In the genomic region with DNA sequence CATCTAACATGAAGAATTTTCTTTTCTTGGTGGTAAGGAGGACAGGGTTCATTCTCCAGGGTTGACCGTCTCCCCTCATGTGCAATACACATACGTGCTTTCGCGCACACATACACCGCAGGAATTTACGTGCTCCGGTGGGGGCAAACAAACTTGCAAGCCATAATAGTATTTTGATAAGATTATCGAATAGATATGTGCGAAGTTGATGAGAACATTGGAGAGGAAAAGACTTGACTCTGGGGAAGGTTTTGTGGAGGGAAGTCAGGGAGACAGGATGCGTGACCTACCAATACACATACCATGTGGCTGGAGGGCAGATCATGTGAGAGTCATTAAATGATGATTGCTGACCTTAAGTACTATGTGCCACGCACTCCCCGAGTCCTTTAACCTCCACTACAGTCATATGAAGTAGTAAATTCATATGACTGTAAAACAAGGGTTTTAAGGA, we compare ENCODE assay signal across 8 cellular contexts. TPM values are rescaled to one million over a fixed set of nuclear protein-coding genes. Genes with fewer than 3 reads are reported as not detected.
DNase-seq lines count a peak whose midpoint lies in the region; ATAC-seq, FAIRE-seq and TF ChIP-seq lines count a peak whose summit lies in the region.

No MANE protein-coding gene starts in this region.

- 15% methylated on average over 10 of the region's 12 CpGs for WGBS in K562 (ENCODE audit: insufficient coverage, low coverage, missing lambda C conversion rate)
- WGBS in aorta, 2 donors: 21 to 25% methylated on average over 12 of the region's 12 CpGs

- peaks cover 5% of the 10 kb centered on the region for H3K36me3 Mint-ChIP-seq in activated CD4-positive, alpha-beta T cell treated with anti-CD3 and anti-CD28 coated beads for 36 hours (ENCODE audit: low read depth)

- H3K27ac ChIP-seq in K562 (ENCODE audit: extremely low read depth, low read depth, low read length): peak overlapping the region; percentile 69
- H3K27ac ChIP-seq in aorta (ENCODE audit: low read depth in 1 of 2, low read length in 2 of 2): no peak overlapping the region

- no peaks in the 10 kb centered on the region for H3K9me3 Mint-ChIP-seq in activated CD4-positive, alpha-beta T cell treated with anti-CD3 and anti-CD28 coated beads for 36 hours (ENCODE audit: low read depth)

- CTCF ChIA-PET in activated CD4-positive, alpha-beta T cell treated with anti-CD3 and anti-CD28 coated beads for 36 hours (lab: Charles Lee): interaction anchor here (0.9 to 1.0 kb wide), 2 partner anchors 113 to 220 kb away, joined by 3 read pairs; partner anchors contain the start of gene PIGH
- CTCF ChIA-PET in K562 (lab: Yijun Ruan, JAX; ENCODE audit: low intra/inter-chr PET ratio): no interaction called here

- FAIRE-seq in K562 (lab: Jason Lieb, UNC): no peak

- no peak for TF ChIP-seq POLR2A in K562 (conservative IDR thresholded peaks at IDR 0.05)

- H3K9me3 ChIP-seq in K562 (replicated peaks; ENCODE audit: control insufficient read depth, insufficient read depth, low read depth, low read length) (no peaks in the 10 kb centered on the region; the same call in 1 of the 2 replicates), aorta (ENCODE audit: control insufficient read depth, low read length) (no peaks in the 10 kb centered on the region)

- DNase-seq in activated CD4-positive, alpha-beta T cell treated with anti-CD3 and anti-CD28 coated beads for 36 hours: peak; percentile 53
- no peak for DNase-seq in activated CD4-positive, alpha-beta T cell treated with anti-CD3 and anti-CD28 coated beads for 4 hours
- peak; percentile 4 for DNase-seq in NCI-H510A (lab: John Stamatoyannopoulos, UW)
- peak; percentile 10 to 26 (median 17) for DNase-seq in K562 (ENCODE audit: extremely low read depth in 1 of 4, low spot score in 3 of 4)
- DNase-seq in lung microvascular endothelial cell (ENCODE audit: low read depth in 2 of 2): peak; percentile 30 to 36
- DNase-seq in aorta: no peak
- no peak for DNase-seq in RPMI8226

- TF ChIP-seq RAD21 in K562 (CRISPR knock-in tag; conservative IDR thresholded peaks at IDR 0.05 in 1 of 2, IDR thresholded peaks at IDR 0.05 in 1 of 2): no peak

- in situ Hi-C loops in K562 (cut with MboI): loop anchor here (25.0 kb wide), 1 partner anchor 1333 kb away; the partner anchor contains the start of gene CCDC196

- H3K27me3 Mint-ChIP-seq in activated CD4-positive, alpha-beta T cell treated with anti-CD3 and anti-CD28 coated beads for 36 hours: no peaks in the 10 kb centered on the region

- POLR2A ChIA-PET in activated CD4-positive, alpha-beta T cell treated with anti-CD3 and anti-CD28 coated beads for 36 hours (lab: Charles Lee): no interaction called here
- POLR2A ChIA-PET in K562 (lab: Yijun Ruan, JAX): interaction anchor here (0.7 kb wide), 1 partner anchor 161 kb away, joined by 3 read pairs; no protein-coding TSS in a partner anchor

- intact Hi-C loops in activated CD4-positive, alpha-beta T cell treated with anti-CD3 and anti-CD28 coated beads for 36 hours (cut with DNase I, micrococcal nuclease): no loop called here
- intact Hi-C loops in K562 (cut with micrococcal nuclease) (no loop called here), aorta (cut with DNase I) (no loop called here)

- peak overlapping the region; percentile 65 to 77; a peak in 3 of 4 replicates for H3K9ac ChIP-seq in K562 (ENCODE audit: insufficient read depth in 1 of 2, low read depth in 2 of 2, low read length in 2 of 2)

- no peak for TF ChIP-seq EP300 in K562 (IDR thresholded peaks at IDR 0.05; ENCODE audit: low read length)

- H3K4me3 ChIP-seq in K562 (peak overlapping the region; percentile 66), aorta (ENCODE audit: low read length in 2 of 2) (peak overlapping the region; percentile 79 to 80)

- H3K4me1 Mint-ChIP-seq in activated CD4-positive, alpha-beta T cell treated with anti-CD3 and anti-CD28 coated beads for 36 hours: peaks cover 31% of the 10 kb centered on the region

- H3K27me3 ChIP-seq in K562 (ENCODE audit: control insufficient read depth in 2 of 2, insufficient read depth in 2 of 2, low read length in 2 of 2) (no peaks in the 10 kb centered on the region), aorta (ENCODE audit: control insufficient read depth in 1 of 2, insufficient read depth in 2 of 2, low read length in 1 of 2) (no peaks in the 10 kb centered on the region)

- no peaks in the 10 kb centered on the region for H4K20me1 ChIP-seq in K562 (replicated peaks; ENCODE audit: control insufficient read depth, insufficient read depth, low read length)

- TF ChIP-seq CTCF in K562 (IDR thresholded peaks at IDR 0.05 in 2 of 3, conservative IDR thresholded peaks at IDR 0.05 in 1 of 3; ENCODE audit: insufficient read depth in 2 of 3, low read depth in 1 of 3, low read length in 3 of 3): no peak

- peaks cover 23% of the 10 kb centered on the region for H3K79me2 ChIP-seq in K562 (ENCODE audit: control insufficient read depth, insufficient read depth, low read length)

- H3K4me1 ChIP-seq in K562 (replicated peaks in 1 of 2; ENCODE audit: control insufficient read depth in 2 of 2, insufficient read depth in 2 of 2, low read length in 2 of 2): peaks cover 0 to 4% of the 10 kb centered on the region in 2 experiments; a peak in 3 of 5 replicates
- H3K4me1 ChIP-seq in aorta (ENCODE audit: control insufficient read depth in 1 of 2, insufficient read depth in 2 of 2, low read length in 2 of 2): no peaks in the 10 kb centered on the region

- H3K36me3 ChIP-seq in K562 (ENCODE audit: control insufficient read depth, insufficient read depth, low read length) (0 out of 3 replicates have a peak, but pooled peaks cover 3% of the 10 kb centered on the region), aorta (ENCODE audit: control insufficient read depth in 1 of 2, insufficient read depth in 2 of 2, low read length in 1 of 2) (no peaks in the 10 kb centered on the region)

- no peaks in the 10 kb centered on the region for H3K9me1 ChIP-seq in K562 (ENCODE audit: control insufficient read depth, insufficient read depth, low read length)

- H3K27ac Mint-ChIP-seq in activated CD4-positive, alpha-beta T cell treated with anti-CD3 and anti-CD28 coated beads for 36 hours: peak overlapping the region; percentile 94

- peak overlapping the region; percentile 79 for H2AFZ ChIP-seq in K562 (ENCODE audit: low read depth, low read length)

- peak overlapping the region; percentile 92 for H3K4me2 ChIP-seq in K562 (ENCODE audit: insufficient read depth, low read length)

- BruUV-seq in K562 (replicated peaks; lab: Mats Ljungman, UMichigan): no TSS peak

- peak overlapping the region; percentile 95 for H3K4me3 Mint-ChIP-seq in activated CD4-positive, alpha-beta T cell treated with anti-CD3 and anti-CD28 coated beads for 36 hours

- peak; percentile 25 for ATAC-seq in activated CD4-positive, alpha-beta T cell treated with anti-CD3 and anti-CD28 coated beads for 36 hours
- peak; percentile 22 for ATAC-seq in K562
- no peak for ATAC-seq in aorta (ENCODE audit: low FRiP score)
- no peak for ATAC-seq in HG03045 (IDR thresholded peaks at IDR 0.05; ENCODE audit: unreplicated experiment)

RNA-seq across cellular contexts. Expression of gene RAD51B, which starts 0.9 kb away (rescaled TPM):
- 10 to 100 TPM; 26.4 to 39.9 TPM for total RNA-seq in activated CD4-positive, alpha-beta T cell treated with anti-CD3 and anti-CD28 coated beads for 36 hours
- 74.7 and 170 TPM in 2 replicates for total RNA-seq in K562 (2011; cell fraction: chromatin; rRNA removed; ENCODE audit: low replicate concordance)
- 33.0 and 48.6 TPM in 2 replicates for total RNA-seq in K562 (2011; cell fraction: nucleolus; rRNA removed)
- 59.4 and 73.9 TPM in 2 replicates for total RNA-seq in K562 (2011; cell fraction: nucleoplasm; rRNA removed)
- 7.1 and 11.3 TPM in 2 replicates for total RNA-seq in K562 (2014; rRNA removed)
- total RNA-seq in K562 (2014; rRNA removed; fragmentation: Illumina TruSeq; extraction: Trizol): 17.3 and 21.3 TPM in 2 replicates
- 9.4 and 10.1 TPM in 2 replicates for total RNA-seq in K562 (2015; rRNA removed; fragmentation: Illumina TruSeq; extraction: Trizol)
- total RNA-seq in K562 (2021): 12.9 and 16.9 TPM in 2 replicates
- polyA plus RNA-seq in K562 (2011; rRNA removed): 13.3 and 16.3 TPM in 2 replicates
- 6.0 and 7.1 TPM in 2 replicates for polyA plus RNA-seq in K562 (2011; cell fraction: cytosol; rRNA removed)
- polyA plus RNA-seq in K562 (2011; cell fraction: nucleus; rRNA removed): 13.2 and 16.7 TPM in 2 replicates
- polyA plus RNA-seq in K562 (2012): 7.3 and 9.2 TPM in 2 replicates
- 6.7 and 8.6 TPM in 2 replicates for polyA plus RNA-seq in K562 (2014; fragmentation: Illumina TruSeq; extraction: Trizol)
- 10 to 100 TPM; 10.8 to 14.1 TPM for polyA plus RNA-seq in K562 (2014; fragmentation: Nextera tagmentation; extraction: Ambion mirVana)
- 6.3 and 8.5 TPM in 2 replicates for polyA plus RNA-seq in K562 (2014; rRNA removed)
- 47.3 and 48.0 TPM in 2 replicates for polyA minus RNA-seq in K562 (2011; rRNA and poly(A)+ RNA removed)
- polyA minus RNA-seq in K562 (2011; cell fraction: cytosol; rRNA and poly(A)+ RNA removed): 5.7 and 7.6 TPM in 2 replicates
- polyA minus RNA-seq in K562 (2011; cell fraction: nucleus; rRNA and poly(A)+ RNA removed): 51.7 and 95.7 TPM in 2 replicates
- 8.1 and 8.9 TPM in 2 replicates for total RNA-seq in lung microvascular endothelial cell
- total RNA-seq in aorta: 10 to 100 TPM; 13.3 to 39.6 TPM
- 1 to 10 TPM in 1 of 2 donors, not detected in 1; 2.8 TPM for polyA plus RNA-seq in aorta

RNA-seq across cellular contexts. Expression of gene ZFYVE26, which starts 4.1 kb away (rescaled TPM):
- total RNA-seq in activated CD4-positive, alpha-beta T cell treated with anti-CD3 and anti-CD28 coated beads for 36 hours: 10 to 100 TPM; 13.0 to 14.2 TPM
- total RNA-seq in K562 (2011; cell fraction: chromatin; rRNA removed; ENCODE audit: low replicate concordance): 58.5 and 63.6 TPM in 2 replicates
- total RNA-seq in K562 (2011; cell fraction: nucleolus; rRNA removed): 27.8 and 27.9 TPM in 2 replicates
- total RNA-seq in K562 (2011; cell fraction: nucleoplasm; rRNA removed): 34.8 and 36.8 TPM in 2 replicates
- total RNA-seq in K562 (2014; rRNA removed) (5.4 and 6.4 TPM in 2 replicates), K562 (2014; rRNA removed; fragmentation: Illumina TruSeq; extraction: Trizol) (4.9 and 6.0 TPM in 2 replicates), K562 (2015; rRNA removed; fragmentation: Illumina TruSeq; extraction: Trizol) (5.2 and 6.7 TPM in 2 replicates), K562 (2021) (7.1 and 9.1 TPM in 2 replicates), lung microvascular endothelial cell (13.1 and 16.5 TPM in 2 replicates), aorta (10 to 100 TPM; 21.9 to 34.9 TPM)
- polyA plus RNA-seq in K562 (2011; rRNA removed) (6.5 and 6.7 TPM in 2 replicates), K562 (2014; fragmentation: Illumina TruSeq; extraction: Trizol) (4.5 and 4.6 TPM in 2 replicates), K562 (2014; fragmentation: Nextera tagmentation; extraction: Ambion mirVana) (under 1 TPM; 0.32 to 0.48 TPM), K562 (2014; rRNA removed) (2.9 and 5.9 TPM in 2 replicates), aorta (1 to 10 TPM; 5.9 to 6.2 TPM)
- 3.8 and 4.3 TPM in 2 replicates for polyA plus RNA-seq in K562 (2011; cell fraction: cytosol; rRNA removed)
- 14.0 and 22.3 TPM in 2 replicates for polyA plus RNA-seq in K562 (2011; cell fraction: nucleus; rRNA removed)
- 3.7 and 5.7 TPM in 2 replicates for polyA plus RNA-seq in K562 (2012)
- polyA minus RNA-seq in K562 (2011; rRNA and poly(A)+ RNA removed): 17.7 and 21.9 TPM in 2 replicates
- polyA minus RNA-seq in K562 (2011; cell fraction: cytosol; rRNA and poly(A)+ RNA removed): 5.2 and 10.4 TPM in 2 replicates
- 16.6 and 27.3 TPM in 2 replicates for polyA minus RNA-seq in K562 (2011; cell fraction: nucleus; rRNA and poly(A)+ RNA removed)

Comparison
In these comparisons a context has a peak if more than half of its experiments do, and no peak if none do; other contexts are left out.
1. DNase-seq: peak in activated CD4-positive, alpha-beta T cell treated with anti-CD3 and anti-CD28 coated beads for 36 hours (single experiment), NCI-H510A (single experiment), K562 (4 of 4) and lung microvascular endothelial cell (2 of 2); none in activated CD4-positive, alpha-beta T cell treated with anti-CD3 and anti-CD28 coated beads for 4 hours (0 of 2), aorta (0 of 2) and RPMI8226 (single experiment).
2. ATAC-seq: peak in activated CD4-positive, alpha-beta T cell treated with anti-CD3 and anti-CD28 coated beads for 36 hours (single experiment) and K562 (single experiment); none in aorta (single experiment) and HG03045 (single experiment).